ENCODE assay signal across 8 cellular contexts in genomic region chr1:119779869-119780356, GRCh38. TPM values are rescaled to one million over a fixed set of nuclear protein-coding genes. Genes with fewer than 3 reads are reported as not detected.
A peak's percentile ranks its signal among the peaks of the same experiment; 100 is the strongest.
DNase-seq lines count a peak whose midpoint lies in the region; FAIRE-seq and TF ChIP-seq lines count a peak whose summit lies in the region.

No MANE protein-coding gene starts in this region.

- TF ChIP-seq EP300 in stomach (IDR thresholded peaks at IDR 0.05), result no peak

- intact Hi-C loops in stomach (cut with DNase I; ENCODE audit: low total_unique reads), result no loop called here
- intact Hi-C loops in posterior cingulate gyrus (cut with DNase I), result no loop called here

- H4K20me1 ChIP-seq in GM23248 (ENCODE audit: insufficient read depth), result no peaks in the 10 kb centered on the region
- no peaks in the 10 kb centered on the region for H4K20me1 ChIP-seq in hepatocyte (ENCODE audit: insufficient read depth, poor library complexity, severe bottlenecking)

- TF ChIP-seq POLR2A in stomach (IDR thresholded peaks at IDR 0.05) (no peak), GM12892 (IDR thresholded peaks at IDR 0.05; ENCODE audit: low read depth, low read length) (no peak)

- H3K27me3 ChIP-seq in GM23248 (replicated peaks; ENCODE audit: insufficient read depth) (no peaks in the 10 kb centered on the region), hepatocyte (no peaks in the 10 kb centered on the region), stomach (no peaks in the 10 kb centered on the region)

- peak overlapping the region; percentile 52 for H3K9ac ChIP-seq in GM23248

- H2AFZ ChIP-seq in GM23248 (peak overlapping the region; percentile 95), hepatocyte (peak overlapping the region; percentile 3)

- H3K9me2 ChIP-seq in GM23248 (ENCODE audit: insufficient read depth), result no peaks in the 10 kb centered on the region
- no peaks in the 10 kb centered on the region for H3K9me2 ChIP-seq in hepatocyte (replicated peaks; ENCODE audit: insufficient read depth)

- DNase-seq in GM23248 (peak; percentile 67), hepatocyte (ENCODE audit: low spot score) (peak; percentile 64), stomach (peak; percentile 64), NCI-H524 treated with DMSO at 0.1 percent for 48 hours (lab: John Stamatoyannopoulos, UW) (no peak), GM12892 (ENCODE audit: insufficient read length) (no peak), posterior cingulate gyrus (no peak)
- DNase-seq in activated CD8-positive, alpha-beta memory T cell treated with anti-CD3 and anti-CD28 coated beads, Interleukin-2, amount 50 U/mL, for 4 hours, result no peak

- H3K4me1 ChIP-seq in GM23248 (ENCODE audit: insufficient read depth), result peaks cover 11% of the 10 kb centered on the region; the same call in 1 of the 2 replicates
- H3K4me1 ChIP-seq in hepatocyte (ENCODE audit: insufficient read depth), result peaks cover 50% of the 10 kb centered on the region
- peaks cover 13 to 48% (median 40%) of the 10 kb centered on the region in 4 donors for H3K4me1 ChIP-seq in stomach

- peaks cover 20% of the 10 kb centered on the region; the same call in 1 of the 2 replicates for H3F3A ChIP-seq in GM23248 (ENCODE audit: insufficient read depth)

- H3K36me3 ChIP-seq in GM23248 (ENCODE audit: low read depth) (no peaks in the 10 kb centered on the region), hepatocyte (replicated peaks; ENCODE audit: insufficient read depth, low read depth) (no peaks in the 10 kb centered on the region), stomach (no peaks in the 10 kb centered on the region)

- TF ChIP-seq CTCF in hepatocyte (IDR thresholded peaks at IDR 0.05; ENCODE audit: poor library complexity) (no peak), stomach (IDR thresholded peaks at IDR 0.05) (no peak)

- H3K9me3 ChIP-seq in GM23248 (ENCODE audit: low read depth) (no peaks in the 10 kb centered on the region), hepatocyte (ENCODE audit: low read depth) (no peaks in the 10 kb centered on the region), stomach (no peaks in the 10 kb centered on the region)

- H3K27ac ChIP-seq in GM23248 (peak overlapping the region; percentile 31; the same call in 1 of the 2 replicates), hepatocyte (peak overlapping the region; percentile 86), stomach (peak overlapping the region; percentile 32 to 90 (median 76))

- H3K4me3 ChIP-seq in GM23248, result peak overlapping the region; percentile 62
- no peak overlapping the region for H3K4me3 ChIP-seq in hepatocyte
- H3K4me3 ChIP-seq in stomach, result peak overlapping the region in 1 of 4 donors; percentile 15

- in situ Hi-C loops in GM23248 (cut with MboI), result no loop called here

- H3K4me2 ChIP-seq in GM23248 (ENCODE audit: unreplicated experiment), result peak overlapping the region; percentile 81
- H3K4me2 ChIP-seq in hepatocyte, result peak overlapping the region; percentile 64

- no peak for FAIRE-seq in GM12892 (lab: Jason Lieb, UNC)

- WGBS in GM23248 (ENCODE audit: low coverage in 1 of 2, low lambda C conversion rate in 2 of 2, missing lambda C conversion rate in 2 of 2), 2 experiments, result 1% methylated on average over 5 of the region's 5 CpGs
- 5% methylated on average over 5 of the region's 5 CpGs for WGBS in hepatocyte (ENCODE audit: low lambda C conversion rate, missing lambda C conversion rate)
- 8 to 28% (median 10%) methylated on average over 5 of the region's 5 CpGs for WGBS in stomach, 5 donors

- H3K79me2 ChIP-seq in GM23248 (ENCODE audit: insufficient read depth) (no peaks in the 10 kb centered on the region), hepatocyte (no peaks in the 10 kb centered on the region)

TF ChIP-seq in PFSK-1, 5 proteins besides CTCF, POLR2A, EP300 and RAD21:
- TF ChIP-seq TAF1 (IDR thresholded peaks at IDR 0.05; ENCODE audit: borderline replicate concordance, insufficient read depth, low read length), result no peak
- peak; percentile 34 for TF ChIP-seq FOXP2 (optimal IDR thresholded peaks at IDR 0.05; ENCODE audit: borderline replicate concordance, extremely low read depth, extremely low read length, insufficient read depth)
- no peak for TF ChIP-seq SIN3A (IDR thresholded peaks at IDR 0.05; ENCODE audit: borderline replicate concordance, insufficient read depth, low read length)
- TF ChIP-seq REST (IDR thresholded peaks at IDR 0.05; ENCODE audit: insufficient read depth in 1 of 2, low read depth in 2 of 2, low read length in 2 of 2), result no peak

RNA-seq across cellular contexts. Expression of gene HMGCS2, which starts 11.2 kb away (rescaled TPM):
- not detected in 2 replicates for total RNA-seq in GM23248 (2014; rRNA removed; shearing (Covaris generic))
- polyA plus RNA-seq in GM23248 (2016; fragmentation: Nextera tagmentation; extraction: Ambion mirVana) (not detected in 2 replicates), hepatocyte (119 and 167 TPM in 2 replicates), stomach (10 to 100 TPM in 2 of 3 donors, 1 to 10 TPM in 1; 2.5 to 83.4 (median 26.2) TPM)
- not detected for polyA plus RNA-seq in PFSK-1 (2012; ENCODE audit: insufficient read length, low read depth)
- total RNA-seq in hepatocyte (188 and 207 TPM in 2 replicates), stomach (100 to 1,000 TPM in 2 of 5 donors, 10 to 100 TPM in 3; 10.3 to 203 (median 74.1) TPM)
- not detected for polyA plus RNA-seq in GM12892 (2012; ENCODE audit: missing spikeins)

RNA-seq across cellular contexts. Expression of gene REG4, which starts 31.3 kb away (rescaled TPM):
- not detected in 2 replicates for total RNA-seq in GM23248 (2014; rRNA removed; shearing (Covaris generic))
- polyA plus RNA-seq in GM23248 (2016; fragmentation: Nextera tagmentation; extraction: Ambion mirVana), result not detected in 2 replicates
- polyA plus RNA-seq in PFSK-1 (2012; ENCODE audit: insufficient read length, low read depth), result not detected
- 103 and 106 TPM in 2 replicates for total RNA-seq in hepatocyte
- polyA plus RNA-seq in hepatocyte, result 79.4 and 111 TPM in 2 replicates
- total RNA-seq in stomach, result 1 to 10 TPM in 1 of 5 donors, under 1 TPM in 1, not detected in 3; 0.58 to 9.2 TPM
- 1 to 10 TPM in 1 of 3 donors, under 1 TPM in 1, not detected in 1; 0.18 to 6.3 TPM for polyA plus RNA-seq in stomach
- not detected for polyA plus RNA-seq in GM12892 (2012; ENCODE audit: missing spikeins)

Comparison
In these comparisons a context has a peak if more than half of its experiments do, and no peak if none do; other contexts are left out.
1. DNase-seq: peak in GM23248 (single experiment), hepatocyte (single experiment) and stomach (single experiment); none in NCI-H524 treated with DMSO at 0.1 percent for 48 hours (single experiment), activated CD8-positive, alpha-beta memory T cell treated with anti-CD3 and anti-CD28 coated beads, Interleukin-2, amount 50 U/mL, for 4 hours (single experiment), GM12892 (single experiment) and posterior cingulate gyrus (0 of 10).
2. H3K27ac ChIP-seq: peak in every context shown above with its lines; median percentile 86 in hepatocyte; 76 in stomach; 31 in GM23248.
3. RNA of gene HMGCS2, which starts 11.2 kb away (total RNA-seq): 188 to 207 TPM in hepatocyte and 10.3 to 203 TPM in stomach; not detected in GM23248; every median in the first group is over 10 times any median in the second.
4. RNA of gene REG4, which starts 31.3 kb away (total RNA-seq): 103 to 106 TPM in hepatocyte; not detected in GM23248 and 0.58 to 9.2 TPM in stomach; every median in the first group is over 10 times any median in the second.